In genomic region chr4:139834210-139834609, GRCh38 we compare ENCODE assay signal across 15 cellular contexts.
DNase-seq lines count a peak whose midpoint lies in the region; ATAC-seq and TF ChIP-seq lines count a peak whose summit lies in the region.
"Had no signal": no experiment of that assay in that cellular context is flagged by ENCODE, and none has a peak within 500 bp of the region (broad histone marks: within the 10 kb centered on the region; RNA-seq: fewer than 3 reads in every experiment).

No MANE protein-coding gene starts in this region.

- H2AFZ ChIP-seq in hepatocyte = no peak overlapping the region

- H3K4me3 ChIP-seq in BLaER1 (no peak overlapping the region), H7 (ENCODE audit: insufficient read depth, low read depth, low read length) (no peak overlapping the region), mucosa of descending colon (no peak overlapping the region), suprapubic skin (no peak overlapping the region), hepatocyte (no peak overlapping the region)
- H3K4me3 ChIP-seq: SJSA1 had no signal

- H3K79me2 ChIP-seq in hepatocyte = peaks cover 13% of the 10 kb centered on the region

- TF ChIP-seq CTCF in brain (conservative IDR thresholded peaks at IDR 0.05) = no peak
- no peak for TF ChIP-seq CTCF in mucosa of descending colon (IDR thresholded peaks at IDR 0.05)
- TF ChIP-seq CTCF in suprapubic skin (IDR thresholded peaks at IDR 0.05) = no peak
- no peak for TF ChIP-seq CTCF in hepatocyte (IDR thresholded peaks at IDR 0.05; ENCODE audit: poor library complexity)

- no peak overlapping the region for H3K27ac ChIP-seq in BLaER1
- no peak overlapping the region for H3K27ac ChIP-seq in suprapubic skin
- H3K27ac ChIP-seq in hepatocyte = no peak overlapping the region
- H3K27ac ChIP-seq: RWPE1, SJSA1 had no signal

- H3K4me2 ChIP-seq in BLaER1 (peak overlapping the region; percentile 34), hepatocyte (no peak overlapping the region)

- no peak for TF ChIP-seq POLR2A in suprapubic skin (IDR thresholded peaks at IDR 0.05)

- H3K9me2 ChIP-seq in hepatocyte (replicated peaks; ENCODE audit: insufficient read depth) = no peaks in the 10 kb centered on the region

- no peaks in the 10 kb centered on the region for H3K27me3 Mint-ChIP-seq in brain
- H3K27me3 Mint-ChIP-seq: CD4-positive, alpha-beta T cell had no signal

- intact Hi-C loops in mucosa of descending colon (cut with DNase I, micrococcal nuclease) = no loop called here

- H3K36me3 ChIP-seq in BLaER1 = peaks cover 14% of the 10 kb centered on the region
- H3K36me3 ChIP-seq in H7 (replicated peaks; ENCODE audit: control insufficient read depth, insufficient read depth, low read length) = no peaks in the 10 kb centered on the region
- no peaks in the 10 kb centered on the region for H3K36me3 ChIP-seq in mucosa of descending colon (ENCODE audit: low read depth)
- no peaks in the 10 kb centered on the region for H3K36me3 ChIP-seq in suprapubic skin
- no peaks in the 10 kb centered on the region for H3K36me3 ChIP-seq in hepatocyte (replicated peaks; ENCODE audit: insufficient read depth, low read depth)
- H3K36me3 ChIP-seq: SJSA1 had no signal

- peak overlapping the region in 4 of 5 experiments; percentile 32 to 89 (median 63) for H3K27ac Mint-ChIP-seq in brain
- H3K27ac Mint-ChIP-seq: CD4-positive, alpha-beta T cell had no signal

- no peak for TF ChIP-seq EP300 in suprapubic skin (IDR thresholded peaks at IDR 0.05)

- H3K4me1 ChIP-seq in BLaER1 = peaks cover 24% of the 10 kb centered on the region
- H3K4me1 ChIP-seq in mucosa of descending colon (ENCODE audit: low read depth) = no peaks in the 10 kb centered on the region
- peaks cover 3% of the 10 kb centered on the region for H3K4me1 ChIP-seq in suprapubic skin
- no peaks in the 10 kb centered on the region for H3K4me1 ChIP-seq in hepatocyte (ENCODE audit: insufficient read depth)
- H3K4me1 ChIP-seq: SJSA1 had no signal

- H4K20me1 ChIP-seq in BLaER1 = no peaks in the 10 kb centered on the region
- H4K20me1 ChIP-seq in hepatocyte (ENCODE audit: insufficient read depth, poor library complexity, severe bottlenecking) = no peaks in the 10 kb centered on the region

- H3K9me3 Mint-ChIP-seq in brain = peaks cover 0 to 3% (median 0%) of the 10 kb centered on the region in 5 experiments
- H3K9me3 Mint-ChIP-seq: CD4-positive, alpha-beta T cell had no signal

- H3K4me3 Mint-ChIP-seq in brain = no peak overlapping the region
- H3K4me3 Mint-ChIP-seq: CD4-positive, alpha-beta T cell had no signal

- peak; percentile 55 for DNase-seq in H7
- no peak for DNase-seq in mucosa of descending colon
- no peak for DNase-seq in suprapubic skin (ENCODE audit: low spot score in 2 of 2)
- no peak for DNase-seq in activated gamma-delta T cell (lab: John Stamatoyannopoulos, UW)
- DNase-seq in hepatocyte (ENCODE audit: low spot score) = no peak
- DNase-seq: CD4-positive, alpha-beta T cell; DMS 273 treated with DMSO at 0.1 percent for 48 hours; KBM-7; NCI-H510A; OCI-M1 had no signal

- no peaks in the 10 kb centered on the region; the same call in 1 of the 2 replicates for H3K9me3 ChIP-seq in BLaER1
- no peaks in the 10 kb centered on the region for H3K9me3 ChIP-seq in mucosa of descending colon
- no peaks in the 10 kb centered on the region for H3K9me3 ChIP-seq in suprapubic skin
- H3K9me3 ChIP-seq in hepatocyte (ENCODE audit: low read depth) = no peaks in the 10 kb centered on the region
- H3K9me3 ChIP-seq: SJSA1 had no signal

- H3K4me1 Mint-ChIP-seq in brain = peaks cover 72% of the 10 kb centered on the region

- peaks cover 6% of the 10 kb centered on the region for H3K36me3 Mint-ChIP-seq in brain

- 77% methylated on average over 7 of the region's 8 CpGs for WGBS in suprapubic skin
- WGBS in hepatocyte (ENCODE audit: low lambda C conversion rate, missing lambda C conversion rate) = 94% methylated on average over 8 of the region's 8 CpGs

- H3K9ac ChIP-seq in BLaER1 = no peak overlapping the region

- ATAC-seq in mucosa of descending colon (peak; percentile 45), HG03045 (IDR thresholded peaks at IDR 0.05; ENCODE audit: unreplicated experiment) (no peak)

- no peaks in the 10 kb centered on the region for H3K27me3 ChIP-seq in BLaER1
- H3K27me3 ChIP-seq in H7 (ENCODE audit: control insufficient read depth, insufficient read depth, low read length) = no peaks in the 10 kb centered on the region
- H3K27me3 ChIP-seq in suprapubic skin = no peaks in the 10 kb centered on the region
- no peaks in the 10 kb centered on the region for H3K27me3 ChIP-seq in hepatocyte
- H3K27me3 ChIP-seq: SJSA1 had no signal
